In genomic region chr10:784759-785538, GRCh38 we compare ENCODE assay signal across 9 cellular contexts.
DNase-seq lines count a peak whose midpoint lies in the region; ATAC-seq and TF ChIP-seq lines count a peak whose summit lies in the region.
"Had no signal": no experiment of that assay in that cellular context is flagged by ENCODE, and none has a peak within 500 bp of the region (broad histone marks: within the 10 kb centered on the region; RNA-seq: fewer than 3 reads in every experiment).

No MANE protein-coding gene starts in this region.

- H3K36me3 ChIP-seq in GM06990 (ENCODE audit: control insufficient read depth, insufficient read depth, low read length), result no peaks in the 10 kb centered on the region

- no peaks in the 10 kb centered on the region for H3K4me1 Mint-ChIP-seq in activated naive CD8-positive, alpha-beta T cell treated with anti-CD3 and anti-CD28 coated beads, Interleukin-2, amount 10 ng/mL, durations not matched to agents 7 days and 5 days

- H3K27me3 Mint-ChIP-seq in activated naive CD8-positive, alpha-beta T cell treated with anti-CD3 and anti-CD28 coated beads, Interleukin-2, amount 10 ng/mL, durations not matched to agents 7 days and 5 days, result peaks cover 6% of the 10 kb centered on the region

- DNase-seq in GM06990 (ENCODE audit: extremely low read depth, insufficient read length), result no peak
- peak; percentile 38 for DNase-seq in NCI-H345 (lab: John Stamatoyannopoulos, UW)
- no peak for DNase-seq in activated naive CD8-positive, alpha-beta T cell treated with anti-CD3 and anti-CD28 coated beads, Interleukin-2, amount 10 ng/mL, durations not matched to agents 7 days and 5 days
- peak; percentile 91 for DNase-seq in hepatic stellate cell (ENCODE audit: low spot score)
- DNase-seq in putamen (ENCODE audit: low spot score), result peak; percentile 35

- TF ChIP-seq CTCF in GM06990 (IDR thresholded peaks at IDR 0.05; ENCODE audit: insufficient read depth, low read length, poor library complexity, severe bottlenecking), result no peak

- no peaks in the 10 kb centered on the region for H3K36me3 Mint-ChIP-seq in activated naive CD8-positive, alpha-beta T cell treated with anti-CD3 and anti-CD28 coated beads, Interleukin-2, amount 10 ng/mL, durations not matched to agents 7 days and 5 days

- POLR2A ChIA-PET in activated naive CD8-positive, alpha-beta T cell treated with anti-CD3 and anti-CD28 coated beads, Interleukin-2, amount 10 ng/mL, durations not matched to agents 7 days and 5 days (lab: Charles Lee), result no interaction called here

- no peak overlapping the region for H3K4me3 Mint-ChIP-seq in activated naive CD8-positive, alpha-beta T cell treated with anti-CD3 and anti-CD28 coated beads, Interleukin-2, amount 10 ng/mL, durations not matched to agents 7 days and 5 days
- H3K4me3 Mint-ChIP-seq: T-helper 1 cell treated with Interleukin-12 subunit alpha and Interleukin-12 subunit beta and Interleukin-4 antibody, amounts not matched to agents 30 μg/mL and 1 μg/mL, for 36 hours had no signal

- ATAC-seq in activated naive CD8-positive, alpha-beta T cell treated with anti-CD3 and anti-CD28 coated beads, Interleukin-2, amount 10 ng/mL, durations not matched to agents 7 days and 5 days (ENCODE audit: low read depth), result peak; percentile 77
- ATAC-seq in HG03139 (IDR thresholded peaks at IDR 0.05; ENCODE audit: unreplicated experiment), result no peak
- ATAC-seq in GM18907 (IDR thresholded peaks at IDR 0.05; ENCODE audit: unreplicated experiment), result no peak
- ATAC-seq in GM21367 (IDR thresholded peaks at IDR 0.05; ENCODE audit: unreplicated experiment), result no peak

- no peaks in the 10 kb centered on the region for H3K9me3 Mint-ChIP-seq in activated naive CD8-positive, alpha-beta T cell treated with anti-CD3 and anti-CD28 coated beads, Interleukin-2, amount 10 ng/mL, durations not matched to agents 7 days and 5 days
- H3K9me3 Mint-ChIP-seq: T-helper 1 cell treated with Interleukin-12 subunit alpha and Interleukin-12 subunit beta and Interleukin-4 antibody, amounts not matched to agents 30 μg/mL and 1 μg/mL, for 36 hours had no signal

- peak overlapping the region; percentile 23 for H3K4me3 ChIP-seq in GM06990 (replicated peaks; ENCODE audit: low read depth, low read length)

- H3K27me3 ChIP-seq in GM06990 (replicated peaks; ENCODE audit: control insufficient read depth, insufficient read depth, low read length), result no peaks in the 10 kb centered on the region; the same call in 1 of the 2 replicates

- no peak overlapping the region for H3K27ac Mint-ChIP-seq in activated naive CD8-positive, alpha-beta T cell treated with anti-CD3 and anti-CD28 coated beads, Interleukin-2, amount 10 ng/mL, durations not matched to agents 7 days and 5 days
- H3K27ac Mint-ChIP-seq: T-helper 1 cell treated with Interleukin-12 subunit alpha and Interleukin-12 subunit beta and Interleukin-4 antibody, amounts not matched to agents 30 μg/mL and 1 μg/mL, for 36 hours had no signal

Comparison
In these comparisons a context has a peak if more than half of its experiments do, and no peak if none do; other contexts are left out.
1. DNase-seq: peak in NCI-H345 (single experiment), hepatic stellate cell (single experiment) and putamen (single experiment); none in GM06990 (single experiment) and activated naive CD8-positive, alpha-beta T cell treated with anti-CD3 and anti-CD28 coated beads, Interleukin-2, amount 10 ng/mL, durations not matched to agents 7 days and 5 days (single experiment).